Comparison of ENCODE assay signal across 15 cellular contexts in genomic region chr9:113988951-113989780, GRCh38.
A peak's percentile ranks its signal among the peaks of the same experiment; 100 is the strongest.
DNase-seq lines count a peak whose midpoint lies in the region; ATAC-seq and TF ChIP-seq lines count a peak whose summit lies in the region.
"Had no signal": no experiment of that assay in that cellular context is flagged by ENCODE, and none has a peak within 500 bp of the region (broad histone marks: within the 10 kb centered on the region; RNA-seq: fewer than 3 reads in every experiment).

No MANE protein-coding gene starts in this region.

- no peak overlapping the region for H4K8ac ChIP-seq in trophoblast cell (ENCODE audit: low read depth, low read length)

- H3K4me3 Mint-ChIP-seq in naive thymus-derived CD8-positive, alpha-beta T cell, result no peak overlapping the region
- H3K4me3 Mint-ChIP-seq: memory B cell had no signal

- H3K4me1 ChIP-seq in heart right ventricle (peaks cover 19 to 47% (median 34%) of the 10 kb centered on the region in 9 donors), osteoblast (ENCODE audit: insufficient read depth, low read length) (peaks cover 15% of the 10 kb centered on the region), trophoblast cell (ENCODE audit: control insufficient read depth in 1 of 2, insufficient read depth in 2 of 2, low read length in 2 of 2) (no peaks in the 10 kb centered on the region)

- WGBS in heart right ventricle, 2 donors, result 76 to 84% methylated on average over 14 of the region's 14 CpGs
- WGBS in trophoblast cell (ENCODE audit: extremely low coverage, insufficient coverage, insufficient read length), result no CpG with 5 or more reads among the region's 14 CpGs

- H3K4me1 Mint-ChIP-seq in naive thymus-derived CD8-positive, alpha-beta T cell, result peaks cover 14 to 28% (median 18%) of the 10 kb centered on the region in 4 donors

- H3K9me3 ChIP-seq in heart right ventricle (no peaks in the 10 kb centered on the region), osteoblast (ENCODE audit: low read depth, low read length) (no peaks in the 10 kb centered on the region), trophoblast cell (ENCODE audit: insufficient read depth, low read depth, low read length) (no peaks in the 10 kb centered on the region)
- H3K9me3 ChIP-seq: pancreas had no signal

- no peak overlapping the region for H2BK12ac ChIP-seq in trophoblast cell (ENCODE audit: low read length)

- no peak overlapping the region for H3K4me2 ChIP-seq in osteoblast (ENCODE audit: insufficient read depth, low read length)
- H3K4me2 ChIP-seq in trophoblast cell (ENCODE audit: low read length), result no peak overlapping the region

- H3K79me1 ChIP-seq in trophoblast cell (ENCODE audit: low read length), result no peaks in the 10 kb centered on the region

- H2AFZ ChIP-seq in osteoblast (ENCODE audit: low read length) (no peak overlapping the region), trophoblast cell (ENCODE audit: insufficient read depth, low read length, poor library complexity) (no peak overlapping the region)

- H3K27me3 ChIP-seq in heart right ventricle, result no peaks in the 10 kb centered on the region
- H3K27me3 ChIP-seq in osteoblast (ENCODE audit: insufficient read depth, low read length), result no peaks in the 10 kb centered on the region
- no peaks in the 10 kb centered on the region for H3K27me3 ChIP-seq in trophoblast cell (ENCODE audit: insufficient read depth, low read length)
- H3K27me3 ChIP-seq: dorsolateral prefrontal cortex, pancreas had no signal

- peak overlapping the region in 1 of 10 donors; percentile 59 for H3K27ac Mint-ChIP-seq in naive thymus-derived CD8-positive, alpha-beta T cell
- H3K27ac Mint-ChIP-seq: memory B cell had no signal

- H3K14ac ChIP-seq in trophoblast cell (ENCODE audit: low read length), result no peak overlapping the region

- H3K36me3 Mint-ChIP-seq in naive thymus-derived CD8-positive, alpha-beta T cell, result peaks cover 0 to 12% (median 0%) of the 10 kb centered on the region in 3 donors
- H3K36me3 Mint-ChIP-seq: memory B cell had no signal

- no peak overlapping the region for H2AK5ac ChIP-seq in trophoblast cell (ENCODE audit: low read length)

- H3K4ac ChIP-seq in trophoblast cell (ENCODE audit: low read depth, low read length), result no peak overlapping the region

- H3K36me3 ChIP-seq in heart right ventricle (peaks cover 0 to 9% (median 0%) of the 10 kb centered on the region in 9 donors), osteoblast (ENCODE audit: insufficient read depth, low read length) (peaks cover 14% of the 10 kb centered on the region), trophoblast cell (ENCODE audit: control insufficient read depth in 1 of 2, insufficient read depth in 2 of 2, low read length in 2 of 2) (peaks cover 3 to 7% of the 10 kb centered on the region in 2 experiments)

- H3K79me2 ChIP-seq in osteoblast (ENCODE audit: insufficient read depth, low read length), result peaks cover 24% of the 10 kb centered on the region
- H3K79me2 ChIP-seq in trophoblast cell (ENCODE audit: control insufficient read depth, insufficient read depth, low read length, poor library complexity), result no peaks in the 10 kb centered on the region

- no peak overlapping the region for H2BK120ac ChIP-seq in trophoblast cell (ENCODE audit: insufficient read depth, low read length, poor library complexity)

- no peak overlapping the region for H3K18ac ChIP-seq in trophoblast cell (ENCODE audit: low read length)

- no peak overlapping the region for H4K12ac ChIP-seq in trophoblast cell (ENCODE audit: low read depth, low read length)

- H3K4me3 ChIP-seq in heart right ventricle, result no peak overlapping the region
- H3K4me3 ChIP-seq in osteoblast (ENCODE audit: insufficient read depth, low read length), result no peak overlapping the region
- H3K4me3 ChIP-seq in trophoblast cell (ENCODE audit: low read depth, low read length), result no peak overlapping the region
- H3K4me3 ChIP-seq: dorsolateral prefrontal cortex, K562, pancreas had no signal

- no peak overlapping the region for H2BK5ac ChIP-seq in trophoblast cell (ENCODE audit: low read depth, low read length, poor library complexity)

- no peak overlapping the region for H3K9ac ChIP-seq in trophoblast cell (ENCODE audit: low read length)

- peak overlapping the region in 2 of 10 donors; percentile 26 to 40 for H3K27ac ChIP-seq in heart right ventricle
- H3K27ac ChIP-seq in osteoblast (ENCODE audit: low read depth, low read length), result no peak overlapping the region
- no peak overlapping the region for H3K27ac ChIP-seq in trophoblast cell (ENCODE audit: low read depth, low read length)
- H3K27ac ChIP-seq: pancreas, VCaP had no signal

- H3K23ac ChIP-seq in trophoblast cell (ENCODE audit: low read length), result no peak overlapping the region

- intact Hi-C loops in heart right ventricle (cut with DNase I), result loop anchor here in 1 of 10 donors (10.0 kb wide), 1 partner anchor 1124 kb away; no protein-coding TSS in a partner anchor

- peaks cover 68% of the 10 kb centered on the region for H4K20me1 ChIP-seq in osteoblast (ENCODE audit: insufficient read depth, low read length)

- DNase-seq in AG09319 (ENCODE audit: extremely low read depth, low read depth) (peak; percentile 45), amniotic epithelial cell (ENCODE audit: low read depth) (peak; percentile 71), heart right ventricle (peak; percentile 18 to 65), osteoblast (ENCODE audit: insufficient read length, low spot score, missing footprints) (peak; percentile 80), trophoblast cell (no peak)
- DNase-seq in activated CD4-positive, CD25-positive, alpha-beta regulatory T cell treated with anti-CD3 and anti-CD28 coated beads, Interleukin-2, amount 50 U/mL, for 72 hours, result no peak
- no peak for DNase-seq in naive thymus-derived CD8-positive, alpha-beta T cell
- DNase-seq: GDM1, NCI-H1417, pancreas had no signal

- POLR2A ChIA-PET in naive thymus-derived CD8-positive, alpha-beta T cell (lab: Charles Lee), result no interaction called here

- ATAC-seq in heart right ventricle, result peak in 4 of 8 donors; percentile 27 to 72 (median 52)
- no peak for ATAC-seq in naive thymus-derived CD8-positive, alpha-beta T cell
- no peak for ATAC-seq in GM21786 (IDR thresholded peaks at IDR 0.05; ENCODE audit: unreplicated experiment)
- ATAC-seq: K562 had no signal

- no peak overlapping the region for H4K91ac ChIP-seq in trophoblast cell (ENCODE audit: low read depth, low read length)

- no peaks in the 10 kb centered on the region for H3K27me3 Mint-ChIP-seq in naive thymus-derived CD8-positive, alpha-beta T cell
- H3K27me3 Mint-ChIP-seq: memory B cell had no signal

- TF ChIP-seq CTCF in AG09319 (IDR thresholded peaks at IDR 0.05; ENCODE audit: low read depth, low read length) (no peak), heart right ventricle (IDR thresholded peaks at IDR 0.05) (no peak), osteoblast (IDR thresholded peaks at IDR 0.05; ENCODE audit: extremely low read depth, low read depth, low read length) (no peak)

- H3K9me3 Mint-ChIP-seq in naive thymus-derived CD8-positive, alpha-beta T cell, result no peaks in the 10 kb centered on the region
- H3K9me3 Mint-ChIP-seq: memory B cell had no signal

Comparison
In these comparisons a context has a peak if more than half of its experiments do, and no peak if none do; other contexts are left out.
1. DNase-seq: peak in AG09319 (single experiment), amniotic epithelial cell (single experiment), heart right ventricle (2 of 2) and osteoblast (single experiment); none in activated CD4-positive, CD25-positive, alpha-beta regulatory T cell treated with anti-CD3 and anti-CD28 coated beads, Interleukin-2, amount 50 U/mL, for 72 hours (single experiment), trophoblast cell (0 of 2) and naive thymus-derived CD8-positive, alpha-beta T cell (0 of 10).